40 cellular contexts compared by ENCODE assay signal in the genomic region with DNA sequence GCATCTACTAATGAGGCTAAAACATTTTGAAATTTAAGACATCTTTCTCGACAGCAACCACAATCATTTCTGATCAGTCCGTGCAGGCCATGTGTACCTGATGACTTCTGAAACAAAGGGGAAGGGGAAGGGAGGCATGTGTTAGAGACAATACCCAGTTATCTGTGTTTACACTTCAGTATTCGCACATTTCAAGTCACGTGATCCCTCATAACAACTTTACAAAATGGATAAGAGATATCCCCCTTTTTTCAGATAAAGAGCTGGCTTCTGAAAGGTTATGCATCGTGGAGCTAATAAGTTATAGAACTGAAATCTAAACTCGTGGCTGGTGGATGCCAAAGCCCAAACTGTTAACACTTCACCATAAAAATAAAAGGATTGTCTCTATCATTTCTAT.
"Had no signal": no experiment of that assay in that cellular context is flagged by ENCODE, and none has a peak within 500 bp of the region (broad histone marks: within the 10 kb centered on the region; RNA-seq: fewer than 3 reads in every experiment).

No MANE protein-coding gene starts in this region.

- H3K27ac Mint-ChIP-seq: activated naive CD4-positive, alpha-beta T cell treated with anti-CD3 and anti-CD28 coated beads for 36 hours; activated naive CD4-positive, alpha-beta T cell treated with anti-CD3 and anti-CD28 coated beads, Interleukin-2, amount 10 ng/mL, durations not matched to agents 7 days and 5 days; activated naive CD4-positive, alpha-beta T cell treated with anti-CD3 and anti-CD28 coated beads, Interleukin-2, amount 50 U/mL, for 24 hours; activated naive CD4-positive, alpha-beta T cell treated with anti-CD3 and anti-CD28 coated beads, Interleukin-2, amount 50 U/mL, for 72 hours; activated naive CD8-positive, alpha-beta T cell; activated naive CD8-positive, alpha-beta T cell treated with anti-CD3 and anti-CD28 coated beads for 36 hours; activated naive CD8-positive, alpha-beta T cell treated with anti-CD3 and anti-CD28 coated beads, Interleukin-2, amount 10 ng/mL, durations not matched to agents 7 days and 5 days; activated naive CD8-positive, alpha-beta T cell treated with anti-CD3 and anti-CD28 coated beads, Interleukin-2, amount 50 U/mL, for 24 hours; activated T-cell treated with anti-CD3 and anti-CD28 coated beads, Interleukin-2, amount 50 U/mL, for 24 hours; activated T-cell treated with anti-CD3 and anti-CD28 coated beads, Interleukin-2, amount 50 U/mL, for 72 hours; activated T-helper 1 cell treated with anti-CD3 and anti-CD28 coated beads, Interleukin-12 subunit alpha, Interleukin-12 subunit beta, Interleukin-2, Interleukin-4 antibody, amounts not matched to agents 30 ng/mL and 10 ng/mL and 1 ng/mL, durations not matched to agents 14 hours and 24 hours and 36 hours; activated T-helper 17 cell treated with anti-CD3 and anti-CD28 coated beads, Interleukin-2, amount 50 U/mL, for 72 hours; activated T-helper 2 cell treated with anti-CD3 and anti-CD28 coated beads, Interferon-gamma antibody, Interleukin-2, Interleukin-4, amounts not matched to agents 10 μg/mL and 5 μg/mL and 100 μg/mL, durations not matched to agents 14 hours and 24 hours and 36 hours; brain had no signal

- H3K27me3 ChIP-seq: adrenal gland, ascending aorta, body of pancreas, brain microvascular endothelial cell, breast epithelium, cardiac muscle cell had no signal

- H3K9me3 ChIP-seq: adrenal gland, ascending aorta, body of pancreas, breast epithelium had no signal

- H3K4me3 Mint-ChIP-seq: activated naive CD4-positive, alpha-beta T cell treated with anti-CD3 and anti-CD28 coated beads for 36 hours; activated naive CD4-positive, alpha-beta T cell treated with anti-CD3 and anti-CD28 coated beads, Interleukin-2, amount 10 ng/mL, durations not matched to agents 7 days and 5 days; activated naive CD4-positive, alpha-beta T cell treated with anti-CD3 and anti-CD28 coated beads, Interleukin-2, amount 50 U/mL, for 24 hours; activated naive CD8-positive, alpha-beta T cell; activated naive CD8-positive, alpha-beta T cell treated with anti-CD3 and anti-CD28 coated beads for 36 hours; activated naive CD8-positive, alpha-beta T cell treated with anti-CD3 and anti-CD28 coated beads, Interleukin-2, amount 10 ng/mL, durations not matched to agents 7 days and 5 days; activated naive CD8-positive, alpha-beta T cell treated with anti-CD3 and anti-CD28 coated beads, Interleukin-2, amount 50 U/mL, for 24 hours; activated T-cell treated with anti-CD3 and anti-CD28 coated beads, Interleukin-2, amount 50 U/mL, for 24 hours; activated T-cell treated with anti-CD3 and anti-CD28 coated beads, Interleukin-2, amount 50 U/mL, for 4 hours; activated T-cell treated with anti-CD3 and anti-CD28 coated beads, Interleukin-2, amount 50 U/mL, for 72 hours; activated T-helper 1 cell treated with anti-CD3 and anti-CD28 coated beads, Interleukin-12 subunit alpha, Interleukin-12 subunit beta, Interleukin-2, Interleukin-4 antibody, amounts not matched to agents 30 ng/mL and 10 ng/mL and 1 ng/mL, durations not matched to agents 14 hours and 24 hours and 36 hours; activated T-helper 17 cell treated with anti-CD3 and anti-CD28 coated beads, Interleukin-2, amount 50 U/mL, for 72 hours; brain; central memory CD8-positive, alpha-beta T cell had no signal

- H3K4me3 ChIP-seq: adrenal gland, ascending aorta, body of pancreas, breast epithelium, cardiac muscle cell had no signal

- H3K4me1 Mint-ChIP-seq: central memory CD8-positive, alpha-beta T cell had no signal

- DNase-seq: activated effector memory CD4-positive, alpha-beta T cell treated with anti-CD3 and anti-CD28 coated beads, Interleukin-2, amount 50 U/mL, for 16 hours; activated effector memory CD4-positive, alpha-beta T cell treated with Interleukin-2 at 50 U/mL for 16 hours; activated gamma-delta T cell; activated gamma-delta T cell treated with Interleukin-2 at 50 U/mL for 16 hours; activated naive CD4-positive, alpha-beta T cell; activated naive CD4-positive, alpha-beta T cell treated with anti-CD3 and anti-CD28 coated beads for 36 hours; activated naive CD4-positive, alpha-beta T cell treated with anti-CD3 and anti-CD28 coated beads, Interleukin-2, amount 10 ng/mL, durations not matched to agents 7 days and 5 days; activated naive CD4-positive, alpha-beta T cell treated with anti-CD3 and anti-CD28 coated beads, Interleukin-2, amount 50 U/mL, for 16 hours; activated naive CD4-positive, alpha-beta T cell treated with Interleukin-2 at 50 U/mL for 16 hours; activated naive CD8-positive, alpha-beta T cell treated with anti-CD3 and anti-CD28 coated beads for 36 hours; activated naive CD8-positive, alpha-beta T cell treated with anti-CD3 and anti-CD28 coated beads, Interleukin-2, amount 10 ng/mL, durations not matched to agents 7 days and 5 days; activated naive CD8-positive, alpha-beta T cell treated with anti-CD3 and anti-CD28 coated beads, Interleukin-2, amount 50 U/mL, for 24 hours; activated T-cell treated with anti-CD3 and anti-CD28 coated beads, Interleukin-2, amount 50 U/mL, for 1 hour; activated T-cell treated with anti-CD3 and anti-CD28 coated beads, Interleukin-2, amount 50 U/mL, for 24 hours; activated T-cell treated with anti-CD3 and anti-CD28 coated beads, Interleukin-2, amount 50 U/mL, for 4 hours; activated T-cell treated with anti-CD3 and anti-CD28 coated beads, Interleukin-2, amount 50 U/mL, for 48 hours; activated T-cell treated with anti-CD3 and anti-CD28 coated beads, Interleukin-2, amount 50 U/mL, for 72 hours; adrenal gland; amniotic stem cell; amygdala; anterior cingulate cortex; aorta; body of pancreas; brain microvascular endothelial cell; caudate nucleus; central memory CD4-positive, alpha-beta T cell; cerebellar nuclear complex had no signal

- ATAC-seq: activated naive CD4-positive, alpha-beta T cell treated with anti-CD3 and anti-CD28 coated beads, Interleukin-2, amount 50 U/mL, for 72 hours; activated naive CD8-positive, alpha-beta T cell treated with anti-CD3 and anti-CD28 coated beads, Interleukin-2, amount 50 U/mL, for 24 hours; activated T-cell treated with anti-CD3 and anti-CD28 coated beads, Interleukin-2, amount 50 U/mL, for 4 hours; activated T-cell treated with anti-CD3 and anti-CD28 coated beads, Interleukin-2, amount 50 U/mL, for 72 hours; activated T-helper 17 cell treated with anti-CD3 and anti-CD28 coated beads, Interleukin-2, amount 50 U/mL, for 72 hours; body of pancreas had no signal

- H3K36me3 Mint-ChIP-seq: activated naive CD4-positive, alpha-beta T cell treated with anti-CD3 and anti-CD28 coated beads, Interleukin-2, amount 10 ng/mL, durations not matched to agents 7 days and 5 days; activated naive CD4-positive, alpha-beta T cell treated with anti-CD3 and anti-CD28 coated beads, Interleukin-2, amount 50 U/mL, for 24 hours; activated naive CD4-positive, alpha-beta T cell treated with anti-CD3 and anti-CD28 coated beads, Interleukin-2, amount 50 U/mL, for 72 hours; activated naive CD8-positive, alpha-beta T cell treated with anti-CD3 and anti-CD28 coated beads for 36 hours; brain had no signal

- FAIRE-seq: astrocyte, bronchial epithelial cell had no signal

- H3K36me3 ChIP-seq: adrenal gland, ascending aorta, brain microvascular endothelial cell, breast epithelium, cardiac muscle cell had no signal

- H3K9me3 Mint-ChIP-seq: activated naive CD4-positive, alpha-beta T cell treated with anti-CD3 and anti-CD28 coated beads for 36 hours; activated naive CD4-positive, alpha-beta T cell treated with anti-CD3 and anti-CD28 coated beads, Interleukin-2, amount 10 ng/mL, durations not matched to agents 7 days and 5 days; activated naive CD4-positive, alpha-beta T cell treated with anti-CD3 and anti-CD28 coated beads, Interleukin-2, amount 50 U/mL, for 24 hours; activated naive CD4-positive, alpha-beta T cell treated with anti-CD3 and anti-CD28 coated beads, Interleukin-2, amount 50 U/mL, for 72 hours; activated naive CD8-positive, alpha-beta T cell treated with anti-CD3 and anti-CD28 coated beads for 36 hours; activated naive CD8-positive, alpha-beta T cell treated with anti-CD3 and anti-CD28 coated beads, Interleukin-2, amount 10 ng/mL, durations not matched to agents 7 days and 5 days; activated naive CD8-positive, alpha-beta T cell treated with anti-CD3 and anti-CD28 coated beads, Interleukin-2, amount 50 U/mL, for 24 hours; activated T-cell treated with anti-CD3 and anti-CD28 coated beads, Interleukin-2, amount 50 U/mL, for 24 hours; activated T-cell treated with anti-CD3 and anti-CD28 coated beads, Interleukin-2, amount 50 U/mL, for 4 hours; activated T-cell treated with anti-CD3 and anti-CD28 coated beads, Interleukin-2, amount 50 U/mL, for 72 hours; activated T-helper 1 cell treated with anti-CD3 and anti-CD28 coated beads, Interleukin-12 subunit alpha, Interleukin-12 subunit beta, Interleukin-2, Interleukin-4 antibody, amounts not matched to agents 30 ng/mL and 10 ng/mL and 1 ng/mL, durations not matched to agents 14 hours and 24 hours and 36 hours; activated T-helper 17 cell treated with anti-CD3 and anti-CD28 coated beads, Interleukin-2, amount 50 U/mL, for 72 hours; activated T-helper 2 cell treated with anti-CD3 and anti-CD28 coated beads, Interferon-gamma antibody, Interleukin-2, Interleukin-4, amounts not matched to agents 10 μg/mL and 5 μg/mL and 100 μg/mL, durations not matched to agents 14 hours and 24 hours and 36 hours; brain; central memory CD8-positive, alpha-beta T cell had no signal

- H3K27me3 Mint-ChIP-seq: activated naive CD4-positive, alpha-beta T cell treated with anti-CD3 and anti-CD28 coated beads, Interleukin-2, amount 10 ng/mL, durations not matched to agents 7 days and 5 days; activated naive CD4-positive, alpha-beta T cell treated with anti-CD3 and anti-CD28 coated beads, Interleukin-2, amount 50 U/mL, for 24 hours; activated naive CD8-positive, alpha-beta T cell treated with anti-CD3 and anti-CD28 coated beads, Interleukin-2, amount 10 ng/mL, durations not matched to agents 7 days and 5 days; activated naive CD8-positive, alpha-beta T cell treated with anti-CD3 and anti-CD28 coated beads, Interleukin-2, amount 50 U/mL, for 24 hours; activated T-cell treated with anti-CD3 and anti-CD28 coated beads, Interleukin-2, amount 50 U/mL, for 24 hours; activated T-helper 17 cell treated with anti-CD3 and anti-CD28 coated beads, Interleukin-2, amount 50 U/mL, for 72 hours; brain; central memory CD8-positive, alpha-beta T cell had no signal

- H3K4me1 ChIP-seq: adrenal gland, ascending aorta, breast epithelium had no signal

- H3K27ac ChIP-seq: adrenal gland, ascending aorta, body of pancreas, brain microvascular endothelial cell, breast epithelium, cardiac muscle cell had no signal
